ENCODE assay signal across 8 cellular contexts in genomic region chr19:40601061-40601973, GRCh38. TPM values are rescaled to one million over a fixed set of nuclear protein-coding genes. Genes with fewer than 3 reads are reported as not detected.
DNase-seq lines count a peak whose midpoint lies in the region; ATAC-seq and TF ChIP-seq lines count a peak whose summit lies in the region.

A gene with protein sequence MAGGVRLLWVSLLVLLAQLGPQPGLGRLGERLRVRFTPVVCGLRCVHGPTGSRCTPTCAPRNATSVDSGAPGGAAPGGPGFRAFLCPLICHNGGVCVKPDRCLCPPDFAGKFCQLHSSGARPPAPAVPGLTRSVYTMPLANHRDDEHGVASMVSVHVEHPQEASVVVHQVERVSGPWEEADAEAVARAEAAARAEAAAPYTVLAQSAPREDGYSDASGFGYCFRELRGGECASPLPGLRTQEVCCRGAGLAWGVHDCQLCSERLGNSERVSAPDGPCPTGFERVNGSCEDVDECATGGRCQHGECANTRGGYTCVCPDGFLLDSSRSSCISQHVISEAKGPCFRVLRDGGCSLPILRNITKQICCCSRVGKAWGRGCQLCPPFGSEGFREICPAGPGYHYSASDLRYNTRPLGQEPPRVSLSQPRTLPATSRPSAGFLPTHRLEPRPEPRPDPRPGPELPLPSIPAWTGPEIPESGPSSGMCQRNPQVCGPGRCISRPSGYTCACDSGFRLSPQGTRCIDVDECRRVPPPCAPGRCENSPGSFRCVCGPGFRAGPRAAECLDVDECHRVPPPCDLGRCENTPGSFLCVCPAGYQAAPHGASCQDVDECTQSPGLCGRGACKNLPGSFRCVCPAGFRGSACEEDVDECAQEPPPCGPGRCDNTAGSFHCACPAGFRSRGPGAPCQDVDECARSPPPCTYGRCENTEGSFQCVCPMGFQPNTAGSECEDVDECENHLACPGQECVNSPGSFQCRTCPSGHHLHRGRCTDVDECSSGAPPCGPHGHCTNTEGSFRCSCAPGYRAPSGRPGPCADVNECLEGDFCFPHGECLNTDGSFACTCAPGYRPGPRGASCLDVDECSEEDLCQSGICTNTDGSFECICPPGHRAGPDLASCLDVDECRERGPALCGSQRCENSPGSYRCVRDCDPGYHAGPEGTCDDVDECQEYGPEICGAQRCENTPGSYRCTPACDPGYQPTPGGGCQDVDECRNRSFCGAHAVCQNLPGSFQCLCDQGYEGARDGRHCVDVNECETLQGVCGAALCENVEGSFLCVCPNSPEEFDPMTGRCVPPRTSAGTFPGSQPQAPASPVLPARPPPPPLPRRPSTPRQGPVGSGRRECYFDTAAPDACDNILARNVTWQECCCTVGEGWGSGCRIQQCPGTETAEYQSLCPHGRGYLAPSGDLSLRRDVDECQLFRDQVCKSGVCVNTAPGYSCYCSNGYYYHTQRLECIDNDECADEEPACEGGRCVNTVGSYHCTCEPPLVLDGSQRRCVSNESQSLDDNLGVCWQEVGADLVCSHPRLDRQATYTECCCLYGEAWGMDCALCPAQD (N-terminal part only) (plus strand): TSS chr19:40601369. CDS start chr19:40601388, 19 bp downstream.

- ATAC-seq in GM23338 (no peak), WTC11 (no peak), HG03442 (IDR thresholded peaks at IDR 0.05; ENCODE audit: unreplicated experiment) (no peak)

- H3K36me3 ChIP-seq in GM23338 (ENCODE audit: insufficient read depth) (no peaks in the 10 kb centered on the region), fibroblast of lung (ENCODE audit: control insufficient read depth, insufficient read depth, low read length) (no peaks in the 10 kb centered on the region)

- H3K27ac ChIP-seq in GM23338 (ENCODE audit: low read depth) (no peak within 1 kb of the TSS), fibroblast of lung (ENCODE audit: insufficient read depth, low read length) (no peak within 1 kb of the TSS)

- POLR2A ChIA-PET in AG04449 (lab: Yijun Ruan, JAX) (no interaction called here), WTC11 (lab: Charles Lee) (interaction anchor here (1.4 kb wide), 1 partner anchor 52 kb away, joined by 4 read pairs; no protein-coding TSS in a partner anchor)

- no peak within 1 kb of the TSS for H2AFZ ChIP-seq in GM23338
- H2AFZ ChIP-seq in fibroblast of lung (ENCODE audit: low read length), result no peak within 1 kb of the TSS

- peak within 1 kb of the TSS; percentile 60 for H3K9ac ChIP-seq in fibroblast of lung (ENCODE audit: insufficient read depth, low read length)

- H3K4me1 Mint-ChIP-seq in GM23338 (peaks cover 50% of the 10 kb centered on the region), WTC11 (peaks cover 43% of the 10 kb centered on the region), nephron (peaks cover 49% of the 10 kb centered on the region)

- peaks cover 78% of the 10 kb centered on the region for H3K27me3 ChIP-seq in GM23338 (ENCODE audit: insufficient read depth)
- H3K27me3 ChIP-seq in fibroblast of lung (ENCODE audit: control insufficient read depth, insufficient read depth, low read length), result peaks cover 2% of the 10 kb centered on the region

- H3K4me1 ChIP-seq in GM23338 (ENCODE audit: insufficient read depth) (peaks cover 47% of the 10 kb centered on the region), fibroblast of lung (ENCODE audit: control insufficient read depth, extremely low read depth, insufficient read depth, low read length) (peaks cover 32% of the 10 kb centered on the region)

- peak; percentile 33 for TF ChIP-seq CTCF in AG04449 (IDR thresholded peaks at IDR 0.05; ENCODE audit: insufficient read depth, low read length, missing control alignments)
- TF ChIP-seq CTCF in GM23338 (conservative IDR thresholded peaks at IDR 0.05; ENCODE audit: low read depth in 2 of 2), result peak in 1 of 2 experiments; percentile 52; a peak in 3 of 4 replicates
- no peak for TF ChIP-seq CTCF in WTC11 (IDR thresholded peaks at IDR 0.05)
- no peak for TF ChIP-seq CTCF in fibroblast of lung (conservative IDR thresholded peaks at IDR 0.05 in 1 of 2, IDR thresholded peaks at IDR 0.05 in 1 of 2; ENCODE audit: low read depth in 1 of 2, low read length in 2 of 2)
- TF ChIP-seq CTCF in nephron (IDR thresholded peaks at IDR 0.05; ENCODE audit: unreplicated experiment in 3 of 3), result no peak

- H3K36me3 Mint-ChIP-seq in GM23338 (ENCODE audit: low read depth) (no peaks in the 10 kb centered on the region), WTC11 (no peaks in the 10 kb centered on the region), nephron (ENCODE audit: low read depth) (no peaks in the 10 kb centered on the region)

- H3K4me3 Mint-ChIP-seq in GM23338, result peak within 1 kb of the TSS; percentile 66
- H3K4me3 Mint-ChIP-seq in WTC11, result peak within 1 kb of the TSS; percentile 62
- H3K4me3 Mint-ChIP-seq in nephron, result peak within 1 kb of the TSS; percentile 86 to 90 (median 88)

- H3K79me2 ChIP-seq in GM23338 (replicated peaks; ENCODE audit: insufficient read depth) (no peaks in the 10 kb centered on the region), fibroblast of lung (ENCODE audit: control insufficient read depth, insufficient read depth, low read length) (no peaks in the 10 kb centered on the region)

- H4K20me1 ChIP-seq in GM23338 (replicated peaks; ENCODE audit: insufficient read depth), result no peaks in the 10 kb centered on the region; the same call in 1 of the 2 replicates
- H4K20me1 ChIP-seq in fibroblast of lung (ENCODE audit: control insufficient read depth, extremely low read depth, insufficient read depth, low read length), result no peaks in the 10 kb centered on the region

- H3K4me2 ChIP-seq in GM23338 (peak within 1 kb of the TSS; percentile 85), fibroblast of lung (ENCODE audit: extremely low read depth, insufficient read depth, low read length) (peak within 1 kb of the TSS; percentile 97)

- H3K27ac Mint-ChIP-seq in GM23338, result no peak within 1 kb of the TSS
- no peak within 1 kb of the TSS for H3K27ac Mint-ChIP-seq in WTC11
- H3K27ac Mint-ChIP-seq in nephron, result peak within 1 kb of the TSS; percentile 92 to 98 (median 97)

- no peaks in the 10 kb centered on the region for H3K9me3 ChIP-seq in fibroblast of lung (ENCODE audit: control insufficient read depth, insufficient read depth, low read depth, low read length)

- H3K9me3 Mint-ChIP-seq in GM23338 (peaks cover 5% of the 10 kb centered on the region; the same call in 2 of the 3 replicates), WTC11 (no peaks in the 10 kb centered on the region), nephron (no peaks in the 10 kb centered on the region)

- CTCF ChIA-PET in AG04449 (lab: Yijun Ruan, JAX) (interaction anchor here (1.0 to 7.0 kb wide), 18 partner anchors 12 to 320 kb away, joined by 3 to 89 read pairs (median 8); partner anchors contain the start of gene BLVRB), WTC11 (lab: Charles Lee) (interaction anchor here (0.5 to 7.7 kb wide), 16 partner anchors 9 to 1102 kb away, joined by 3 to 101 read pairs (median 23); partner anchors contain the start of genes BLVRB and DLL3)

- peaks cover 75% of the 10 kb centered on the region for H3K27me3 Mint-ChIP-seq in GM23338 (ENCODE audit: insufficient read depth, low read depth, poor library complexity)
- H3K27me3 Mint-ChIP-seq in WTC11 (ENCODE audit: low read depth), result peaks cover 85% of the 10 kb centered on the region
- H3K27me3 Mint-ChIP-seq in nephron (ENCODE audit: low read depth), result peaks cover 40% of the 10 kb centered on the region

- peaks cover 33% of the 10 kb centered on the region for H3F3A ChIP-seq in GM23338 (replicated peaks; ENCODE audit: low read depth)

- H3K9me2 ChIP-seq in GM23338 (ENCODE audit: insufficient read depth), result 0 out of 2 replicates have a peak, but pooled peaks cover 3% of the 10 kb centered on the region

- H3K4me3 ChIP-seq in AG04449 (ENCODE audit: low read depth, low read length) (peak within 1 kb of the TSS; percentile 44), GM23338 (peak within 1 kb of the TSS; percentile 53), fibroblast of lung (replicated peaks in 1 of 4; ENCODE audit: control extremely low read depth in 1 of 4, insufficient read depth in 1 of 4, low read depth in 3 of 4, low read length in 4 of 4) (peak within 1 kb of the TSS; percentile 52 to 90 (median 74))

- DNase-seq in AG04449 (ENCODE audit: low read depth, low spot score), result no peak
- peak; percentile 60 for DNase-seq in GM23338 (ENCODE audit: low spot score)
- no peak for DNase-seq in WTC11 (ENCODE audit: low spot score)
- peak; percentile 42 to 52 for DNase-seq in fibroblast of lung (ENCODE audit: low read depth in 2 of 2)
- no peak for DNase-seq in activated CD4-positive, CD25-positive, alpha-beta regulatory T cell treated with anti-CD3 and anti-CD28 coated beads, Interleukin-2, amount 50 U/mL, for 72 hours
- DNase-seq in NK-92 (lab: John Stamatoyannopoulos, UW; ENCODE audit: unreplicated experiment), result no peak

TF ChIP-seq in GM23338, 12 proteins besides CTCF, POLR2A, EP300 and RAD21 (continues in another document):
- no peak for TF ChIP-seq ZNF114 (CRISPR knock-in tag; IDR thresholded peaks at IDR 0.05)
- no peak for TF ChIP-seq CREB1 (CRISPR knock-in tag; IDR thresholded peaks at IDR 0.05; ENCODE audit: low read depth)
- no peak for TF ChIP-seq ETS1 (IDR thresholded peaks at IDR 0.05)

TF ChIP-seq in WTC11, 78 proteins besides CTCF, POLR2A, EP300 and RAD21:
- TF ChIP-seq, protein P1, sequence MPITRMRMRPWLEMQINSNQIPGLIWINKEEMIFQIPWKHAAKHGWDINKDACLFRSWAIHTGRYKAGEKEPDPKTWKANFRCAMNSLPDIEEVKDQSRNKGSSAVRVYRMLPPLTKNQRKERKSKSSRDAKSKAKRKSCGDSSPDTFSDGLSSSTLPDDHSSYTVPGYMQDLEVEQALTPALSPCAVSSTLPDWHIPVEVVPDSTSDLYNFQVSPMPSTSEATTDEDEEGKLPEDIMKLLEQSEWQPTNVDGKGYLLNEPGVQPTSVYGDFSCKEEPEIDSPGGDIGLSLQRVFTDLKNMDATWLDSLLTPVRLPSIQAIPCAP (CRISPR knock-in tag; IDR thresholded peaks at IDR 0.05), result no peak
- no peak for TF ChIP-seq GABPB1 (CRISPR knock-in tag; IDR thresholded peaks at IDR 0.05)
- 0 out of 2 replicates have a peak, but pooled peaks have one; percentile 30 for TF ChIP-seq ELF4 (CRISPR knock-in tag; IDR thresholded peaks at IDR 0.05; ENCODE audit: low read depth)
- TF ChIP-seq MYBL2 (CRISPR knock-in tag; IDR thresholded peaks at IDR 0.05), result no peak; the same call in 1 of the 2 replicates
- TF ChIP-seq NFATC4 (CRISPR knock-in tag; IDR thresholded peaks at IDR 0.05), result no peak

RNA-seq across cellular contexts. Expression of the gene that starts here (rescaled TPM):
- total RNA-seq in GM23338 (2014; rRNA removed; shearing (Covaris generic)), result 53.2 and 65.0 TPM in 2 replicates
- 48.4 and 50.3 TPM in 2 replicates for polyA plus RNA-seq in GM23338 (2016; fragmentation: Nextera tagmentation; extraction: Ambion mirVana)
- 125 to 168 TPM (median 166 TPM) in 3 replicates for total RNA-seq in WTC11 (2021)
- total RNA-seq in fibroblast of lung, result 46.4 and 60.9 TPM in 2 replicates
- 29.6 and 31.7 TPM in 2 replicates for polyA plus RNA-seq in fibroblast of lung
- 118 and 124 TPM in 2 replicates for polyA plus RNA-seq in fibroblast of lung (2012)
- 119 and 145 TPM in 2 replicates for polyA minus RNA-seq in fibroblast of lung (ENCODE audit: low replicate concordance)

Comparison
In these comparisons a context has a peak if more than half of its experiments do, and no peak if none do; other contexts are left out.
1. DNase-seq: peak in GM23338 (single experiment) and fibroblast of lung (2 of 2); none in AG04449 (single experiment), WTC11 (single experiment), activated CD4-positive, CD25-positive, alpha-beta regulatory T cell treated with anti-CD3 and anti-CD28 coated beads, Interleukin-2, amount 50 U/mL, for 72 hours (single experiment) and NK-92 (single experiment).
2. H3K27ac Mint-ChIP-seq: peak in nephron (3 of 3); none in GM23338 (single experiment) and WTC11 (single experiment).
3. Peak in every context shown above with its lines, with median percentiles within 50 percentile points of each other: H3K4me3 ChIP-seq and H3K4me3 Mint-ChIP-seq.